In genomic region chr15:97522362-97522761, GRCh38 we compare ENCODE assay signal across 13 cellular contexts.
DNase-seq lines count a peak whose midpoint lies in the region; ATAC-seq and TF ChIP-seq lines count a peak whose summit lies in the region.
"Had no signal": no experiment of that assay in that cellular context is flagged by ENCODE, and none has a peak within 500 bp of the region (broad histone marks: within the 10 kb centered on the region; RNA-seq: fewer than 3 reads in every experiment).

No MANE protein-coding gene starts in this region.

- in situ Hi-C loops in GM13977 (cut with MboI; ENCODE audit: low pct_unique_long_range_greater_than_20kb, low sequenced_read_pairs, unreplicated experiment): no loop called here

- TF ChIP-seq CTCF in GM13977 (IDR thresholded peaks at IDR 0.05; ENCODE audit: extremely low read depth, insufficient read depth, missing control alignments): no peak

- H3K4me3 ChIP-seq in SK-N-MC (0 out of 2 replicates have a peak overlapping the region, but pooled peaks have one; percentile 10), skeletal muscle cell (ENCODE audit: low read depth, low read length) (peak overlapping the region; percentile 14)
- H3K4me3 ChIP-seq: adrenal gland had no signal

- ATAC-seq in Right ventricle myocardium superior (ENCODE audit: poor library complexity): peak; percentile 86

- H3K9ac ChIP-seq in SK-N-MC (ENCODE audit: insufficient read length): no peak overlapping the region

- intact Hi-C loops in Right ventricle myocardium superior (cut with DNase I): no loop called here

- no peaks in the 10 kb centered on the region for H3K9me3 ChIP-seq in SK-N-MC (ENCODE audit: low read depth, low read length)
- H3K9me3 ChIP-seq: adrenal gland had no signal

- no peaks in the 10 kb centered on the region for H3K36me3 ChIP-seq in SK-N-MC (ENCODE audit: insufficient read depth, low read length)
- H3K36me3 ChIP-seq: adrenal gland had no signal

- DNase-seq in Daoy (ENCODE audit: low read depth): peak; percentile 15
- no peak for DNase-seq in SK-N-MC (ENCODE audit: low read depth, low spot score)
- no peak for DNase-seq in Right ventricle myocardium superior
- DNase-seq in skeletal muscle cell (ENCODE audit: low read depth): no peak
- no peak for DNase-seq in COR-L47 (lab: John Stamatoyannopoulos, UW)
- no peak for DNase-seq in stimulated activated naive CD4-positive, alpha-beta T cell (lab: John Stamatoyannopoulos, UW)
- no peak for DNase-seq in GM13977 (ENCODE audit: low spot score)
- no peak for DNase-seq in HUDEP-2 (lab: John Stamatoyannopoulos, UW; ENCODE audit: unreplicated experiment in 76 of 76)
- DNase-seq: adrenal gland; immature natural killer cell; NCI-H1694 treated with DMSO at 0.1 percent for 48 hours; NK-92 treated with Interleukin-12 subunit alpha and Interleukin-12 subunit beta, amount 100 ng/mL, for 24 hours; T-helper 2 cell had no signal

- no peak overlapping the region for H3K27ac ChIP-seq in SK-N-MC
- H3K27ac ChIP-seq: adrenal gland had no signal
